1 cellular context compared by ENCODE assay signal in genomic region chr2:98372579-98372978, GRCh38.
A peak's percentile ranks its signal among the peaks of the same experiment; 100 is the strongest.
TF ChIP-seq lines count a peak whose summit lies in the region.

No MANE protein-coding gene starts in this region.

TF ChIP-seq in H1, 55 proteins besides CTCF, POLR2A, EP300 and RAD21:
- TF ChIP-seq, protein P1, sequence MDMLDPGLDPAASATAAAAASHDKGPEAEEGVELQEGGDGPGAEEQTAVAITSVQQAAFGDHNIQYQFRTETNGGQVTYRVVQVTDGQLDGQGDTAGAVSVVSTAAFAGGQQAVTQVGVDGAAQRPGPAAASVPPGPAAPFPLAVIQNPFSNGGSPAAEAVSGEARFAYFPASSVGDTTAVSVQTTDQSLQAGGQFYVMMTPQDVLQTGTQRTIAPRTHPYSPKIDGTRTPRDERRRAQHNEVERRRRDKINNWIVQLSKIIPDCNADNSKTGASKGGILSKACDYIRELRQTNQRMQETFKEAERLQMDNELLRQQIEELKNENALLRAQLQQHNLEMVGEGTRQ (IDR thresholded peaks at IDR 0.05; ENCODE audit: low read length), result no peak
- TF ChIP-seq TAF1 (IDR thresholded peaks at IDR 0.05; ENCODE audit: low read depth, low read length) (no peak), KDM1A (IDR thresholded peaks at IDR 0.05; ENCODE audit: borderline replicate concordance, low read length) (0 out of 2 replicates have a peak, but pooled peaks have one; percentile 36), BCL11A (IDR thresholded peaks at IDR 0.05; ENCODE audit: low read depth in 2 of 2, low read length in 2 of 2) (no peak), SAP30 (IDR thresholded peaks at IDR 0.05; ENCODE audit: insufficient read depth, insufficient replicate concordance, low read length) (no peak), HDAC2 (IDR thresholded peaks at IDR 0.05; ENCODE audit: borderline replicate concordance in 1 of 2, low read depth in 2 of 2, low read length in 2 of 2) (no peak)
TF ChIP-seq in H1: peak in this region for 1.
